In genomic region chr5:57598756-57599155, GRCh38 we compare ENCODE assay signal across 11 cellular contexts.
DNase-seq lines count a peak whose midpoint lies in the region; ATAC-seq and TF ChIP-seq lines count a peak whose summit lies in the region.
"Had no signal": no experiment of that assay in that cellular context is flagged by ENCODE, and none has a peak within 500 bp of the region (broad histone marks: within the 10 kb centered on the region; RNA-seq: fewer than 3 reads in every experiment).

No MANE protein-coding gene starts in this region.

- TF ChIP-seq CTCF in AG04450 (IDR thresholded peaks at IDR 0.05; ENCODE audit: low read depth, low read length): no peak

- ATAC-seq in GM21515 (IDR thresholded peaks at IDR 0.05; ENCODE audit: unreplicated experiment): no peak
- ATAC-seq in HG03108 (IDR thresholded peaks at IDR 0.05; ENCODE audit: unreplicated experiment): no peak

- no peak overlapping the region for H2AFZ ChIP-seq in GM23248

- H3F3A ChIP-seq in GM23248 (ENCODE audit: insufficient read depth): no peaks in the 10 kb centered on the region

- H3K4me3 ChIP-seq in AG04450 (ENCODE audit: low read depth, low read length) (no peak overlapping the region), GM23248 (no peak overlapping the region)

- no peaks in the 10 kb centered on the region for H3K36me3 ChIP-seq in GM23248 (ENCODE audit: low read depth)

- H3K27me3 ChIP-seq in AG04450 (ENCODE audit: control insufficient read depth, insufficient read depth, low read length) (no peaks in the 10 kb centered on the region), GM23248 (replicated peaks; ENCODE audit: insufficient read depth) (0 out of 2 replicates have a peak, but pooled peaks cover 8% of the 10 kb centered on the region)

- H3K79me2 ChIP-seq in GM23248 (ENCODE audit: insufficient read depth): no peaks in the 10 kb centered on the region

- in situ Hi-C loops in GM23248 (cut with MboI): no loop called here

- DNase-seq in AG04450 (ENCODE audit: low read depth, low spot score) (peak; percentile 65), GM23248 (peak; percentile 88), T1000 (lab: John Stamatoyannopoulos, UW) (peak; percentile 9), glomerular visceral epithelial cell (ENCODE audit: extremely low spot score) (peak; percentile 46), GM19238 (ENCODE audit: insufficient read length, low spot score) (no peak), NCI-H510A (lab: John Stamatoyannopoulos, UW) (no peak)
- DNase-seq: Caco-2, trophoblast cell had no signal

- no peaks in the 10 kb centered on the region for H3K4me1 ChIP-seq in GM23248 (ENCODE audit: insufficient read depth)
- H3K4me1 ChIP-seq: Caco-2 had no signal

- no peaks in the 10 kb centered on the region for H3K9me2 ChIP-seq in GM23248 (ENCODE audit: insufficient read depth)

- 52 to 66% methylated on average over 3 of the region's 3 CpGs for WGBS in GM23248 (ENCODE audit: low coverage in 1 of 2, low lambda C conversion rate in 2 of 2, missing lambda C conversion rate in 2 of 2), 2 experiments

- no peaks in the 10 kb centered on the region; the same call in 1 of the 2 replicates for H3K9me3 ChIP-seq in AG04450 (ENCODE audit: control insufficient read depth, insufficient read depth, low read length)
- H3K9me3 ChIP-seq in GM23248 (ENCODE audit: low read depth): no peaks in the 10 kb centered on the region
- H3K9me3 ChIP-seq: Caco-2 had no signal

- H3K4me2 ChIP-seq in GM23248 (ENCODE audit: unreplicated experiment): no peak overlapping the region
- H3K4me2 ChIP-seq: KMS-11 had no signal

- no peak overlapping the region for H3K9ac ChIP-seq in GM23248
- H3K9ac ChIP-seq: KMS-11 had no signal

- H3K27ac ChIP-seq in AG04450 (ENCODE audit: low read depth, low read length) (peak overlapping the region; percentile 33), GM23248 (no peak overlapping the region)
- H3K27ac ChIP-seq: KMS-11 had no signal

- POLR2A ChIA-PET in AG04450 (lab: Yijun Ruan, JAX): no interaction called here

- no peaks in the 10 kb centered on the region for H4K20me1 ChIP-seq in GM23248 (ENCODE audit: insufficient read depth)

- CTCF ChIA-PET in AG04450 (lab: Charles Lee): no interaction called here

Comparison
In these comparisons a context has a peak if more than half of its experiments do, and no peak if none do; other contexts are left out.
1. DNase-seq: peak in AG04450 (single experiment), GM23248 (single experiment), T1000 (single experiment) and glomerular visceral epithelial cell (single experiment); none in GM19238 (single experiment) and NCI-H510A (single experiment).